17 cellular contexts compared by ENCODE assay signal in genomic region chr22:33854724-33855123, GRCh38.
A peak's percentile ranks its signal among the peaks of the same experiment; 100 is the strongest.
DNase-seq lines count a peak whose midpoint lies in the region; ATAC-seq and TF ChIP-seq lines count a peak whose summit lies in the region.
"Had no signal": no experiment of that assay in that cellular context is flagged by ENCODE, and none has a peak within 500 bp of the region (broad histone marks: within the 10 kb centered on the region; RNA-seq: fewer than 3 reads in every experiment).

No MANE protein-coding gene starts in this region.

- H3K4me1 Mint-ChIP-seq in GM23338 (peaks cover 67% of the 10 kb centered on the region), T-cell (peaks cover 11 to 18% (median 15%) of the 10 kb centered on the region in 3 donors)

- H3K36me3 Mint-ChIP-seq in GM23338 (ENCODE audit: low read depth) (peaks cover 21% of the 10 kb centered on the region), T-cell (no peaks in the 10 kb centered on the region)
- H3K36me3 Mint-ChIP-seq: activated naive CD4-positive, alpha-beta T cell treated with anti-CD3 and anti-CD28 coated beads, Interleukin-2, amount 50 U/mL, for 24 hours had no signal

- H3K9ac ChIP-seq in fibroblast of lung (ENCODE audit: insufficient read depth, low read length): no peak overlapping the region

- H2AFZ ChIP-seq in GM23338: no peak overlapping the region
- H2AFZ ChIP-seq in fibroblast of lung (ENCODE audit: low read length): peak overlapping the region; percentile 24

- H3K27me3 ChIP-seq in GM23338 (ENCODE audit: insufficient read depth) (no peaks in the 10 kb centered on the region), fibroblast of lung (ENCODE audit: control insufficient read depth, insufficient read depth, low read length) (no peaks in the 10 kb centered on the region), stomach (no peaks in the 10 kb centered on the region), left lung (no peaks in the 10 kb centered on the region), dorsolateral prefrontal cortex (no peaks in the 10 kb centered on the region)
- H3K27me3 ChIP-seq: BE2C, pancreas had no signal

- H3F3A ChIP-seq in GM23338 (replicated peaks; ENCODE audit: low read depth): no peaks in the 10 kb centered on the region

- peak overlapping the region; percentile 71 for H3K27ac ChIP-seq in GM23338 (ENCODE audit: low read depth)
- H3K27ac ChIP-seq in fibroblast of lung (ENCODE audit: insufficient read depth, low read length): peak overlapping the region; percentile 87
- H3K27ac ChIP-seq in stomach: peak overlapping the region in 3 of 5 donors; percentile 80 to 89 (median 82)
- H3K27ac ChIP-seq in left lung: peak overlapping the region in 1 of 2 donors; percentile 69
- H3K27ac ChIP-seq in dorsolateral prefrontal cortex: peak overlapping the region in 8 of 59 donors; percentile 3 to 74 (median 42)

- H3K9me3 Mint-ChIP-seq in GM23338 (no peaks in the 10 kb centered on the region), T-cell (no peaks in the 10 kb centered on the region)
- H3K9me3 Mint-ChIP-seq: activated naive CD4-positive, alpha-beta T cell treated with anti-CD3 and anti-CD28 coated beads, Interleukin-2, amount 50 U/mL, for 24 hours had no signal

- H3K27me3 Mint-ChIP-seq in GM23338 (ENCODE audit: insufficient read depth, low read depth, poor library complexity) (peaks cover 13% of the 10 kb centered on the region), T-cell (no peaks in the 10 kb centered on the region)
- H3K27me3 Mint-ChIP-seq: activated naive CD4-positive, alpha-beta T cell treated with anti-CD3 and anti-CD28 coated beads, Interleukin-2, amount 50 U/mL, for 24 hours had no signal

- intact Hi-C loops in stomach (cut with DNase I; ENCODE audit: low total_unique reads): no loop called here
- intact Hi-C loops in left lung (cut with DNase I): no loop called here
- intact Hi-C loops in dorsolateral prefrontal cortex (cut with DNase I): loop anchor here in 1 of 2 donors (5.0 kb wide), 1 partner anchor 68 kb away; the partner anchor contains the start of gene LARGE1
- intact Hi-C loops in mucosa of descending colon (cut with DNase I, micrococcal nuclease): no loop called here

- no peaks in the 10 kb centered on the region for H3K9me3 ChIP-seq in fibroblast of lung (ENCODE audit: control insufficient read depth, insufficient read depth, low read depth, low read length)
- H3K9me3 ChIP-seq in stomach: no peaks in the 10 kb centered on the region
- no peaks in the 10 kb centered on the region for H3K9me3 ChIP-seq in left lung
- H3K9me3 ChIP-seq in mucosa of descending colon: no peaks in the 10 kb centered on the region
- H3K9me3 ChIP-seq: BE2C, pancreas had no signal

- 93 to 96% (median 96%) methylated on average over 11 of the region's 11 CpGs for WGBS in stomach, 5 donors

- POLR2A ChIA-PET in T-cell (lab: Charles Lee): interaction anchor here in 1 of 2 donors (0.7 kb wide), 1 partner anchor 1292 kb away, joined by 19 read pairs; no protein-coding TSS in a partner anchor

- no peaks in the 10 kb centered on the region for H3K36me3 ChIP-seq in GM23338 (ENCODE audit: insufficient read depth)
- H3K36me3 ChIP-seq in fibroblast of lung (ENCODE audit: control insufficient read depth, insufficient read depth, low read length): no peaks in the 10 kb centered on the region
- H3K36me3 ChIP-seq in stomach: no peaks in the 10 kb centered on the region
- no peaks in the 10 kb centered on the region for H3K36me3 ChIP-seq in left lung
- H3K36me3 ChIP-seq in mucosa of descending colon (ENCODE audit: low read depth): no peaks in the 10 kb centered on the region
- H3K36me3 ChIP-seq: BE2C, pancreas had no signal

- CTCF ChIA-PET in T-cell (lab: Charles Lee): no interaction called here

- H3K4me3 Mint-ChIP-seq in GM23338 (no peak overlapping the region; the same call in 2 of the 3 replicates), T-cell (peak overlapping the region; percentile 44 to 86 (median 77))
- H3K4me3 Mint-ChIP-seq: activated CD8-positive, alpha-beta T cell treated with anti-CD3 and anti-CD28 coated beads, Interleukin-2, amount 10 ng/mL, durations not matched to agents 7 days and 5 days had no signal

- H3K27ac Mint-ChIP-seq in GM23338 (no peak overlapping the region; the same call in 1 of the 2 replicates), T-cell (no peak overlapping the region)
- H3K27ac Mint-ChIP-seq: activated CD8-positive, alpha-beta T cell treated with anti-CD3 and anti-CD28 coated beads, Interleukin-2, amount 10 ng/mL, durations not matched to agents 7 days and 5 days; activated naive CD4-positive, alpha-beta T cell treated with anti-CD3 and anti-CD28 coated beads, Interleukin-2, amount 50 U/mL, for 24 hours had no signal

- TF ChIP-seq EP300 in stomach (IDR thresholded peaks at IDR 0.05): no peak

- no peak for DNase-seq in GM23338 (ENCODE audit: low spot score)
- DNase-seq in T-cell: no peak
- no peak for DNase-seq in fibroblast of lung (ENCODE audit: low read depth in 2 of 2)
- DNase-seq in stomach: no peak
- no peak for DNase-seq in left lung
- no peak for DNase-seq in dorsolateral prefrontal cortex
- DNase-seq in mucosa of descending colon: no peak
- DNase-seq: activated CD8-positive, alpha-beta T cell treated with anti-CD3 and anti-CD28 coated beads, Interleukin-2, amount 10 ng/mL, durations not matched to agents 7 days and 5 days; activated T-cell treated with anti-CD3 and anti-CD28 coated beads, Interleukin-2, amount 50 U/mL, for 48 hours; BE2C; DMS 273 treated with DMSO at 0.1 percent for 48 hours; left ventricle myocardium superior; NCI-H1436; NCI-H345; pancreas; stimulated activated CD4-positive, alpha-beta T cell treated with anti-CD3 and anti-CD28 coated beads, Interleukin-2, amount 100 ng/mL, for 48 hours had no signal

- H3K79me2 ChIP-seq in GM23338 (replicated peaks; ENCODE audit: insufficient read depth): peaks cover 98% of the 10 kb centered on the region
- H3K79me2 ChIP-seq in fibroblast of lung (ENCODE audit: control insufficient read depth, insufficient read depth, low read length): peaks cover 4% of the 10 kb centered on the region

- H4K20me1 ChIP-seq in GM23338 (replicated peaks; ENCODE audit: insufficient read depth) (peaks cover 11% of the 10 kb centered on the region), fibroblast of lung (ENCODE audit: control insufficient read depth, extremely low read depth, insufficient read depth, low read length) (no peaks in the 10 kb centered on the region)

- H3K4me1 ChIP-seq in GM23338 (ENCODE audit: insufficient read depth) (peaks cover 47% of the 10 kb centered on the region), fibroblast of lung (ENCODE audit: control insufficient read depth, extremely low read depth, insufficient read depth, low read length) (peaks cover 13% of the 10 kb centered on the region), stomach (peaks cover 28 to 54% (median 41%) of the 10 kb centered on the region in 4 donors), left lung (peaks cover 5 to 26% of the 10 kb centered on the region in 2 donors), mucosa of descending colon (ENCODE audit: low read depth) (peaks cover 35% of the 10 kb centered on the region)
- H3K4me1 ChIP-seq: BE2C had no signal

- H3K9me2 ChIP-seq in GM23338 (ENCODE audit: insufficient read depth): peaks cover 6% of the 10 kb centered on the region; the same call in 1 of the 2 replicates

- ATAC-seq in GM23338 (no peak), T-cell (replicated peaks in 1 of 4) (no peak), left lung (no peak), mucosa of descending colon (no peak)
- ATAC-seq: activated CD8-positive, alpha-beta T cell treated with anti-CD3 and anti-CD28 coated beads, Interleukin-2, amount 10 ng/mL, durations not matched to agents 7 days and 5 days; left ventricle myocardium superior had no signal

- H3K4me2 ChIP-seq in GM23338 (peak overlapping the region; percentile 40; the same call in 1 of the 2 replicates), fibroblast of lung (ENCODE audit: extremely low read depth, insufficient read depth, low read length) (peak overlapping the region; percentile 99)

- H3K4me3 ChIP-seq in GM23338 (no peak overlapping the region), fibroblast of lung (replicated peaks in 1 of 4; ENCODE audit: control extremely low read depth in 1 of 4, insufficient read depth in 1 of 4, low read depth in 3 of 4, low read length in 4 of 4) (no peak overlapping the region), stomach (no peak overlapping the region), left lung (no peak overlapping the region), dorsolateral prefrontal cortex (peak overlapping the region in 9 of 59 donors; percentile 54 to 77 (median 68)), mucosa of descending colon (no peak overlapping the region)

- no peak for TF ChIP-seq POLR2A in stomach (IDR thresholded peaks at IDR 0.05)

- TF ChIP-seq CTCF in GM23338 (conservative IDR thresholded peaks at IDR 0.05; ENCODE audit: low read depth in 2 of 2) (no peak), fibroblast of lung (conservative IDR thresholded peaks at IDR 0.05 in 1 of 2, IDR thresholded peaks at IDR 0.05 in 1 of 2; ENCODE audit: low read depth in 1 of 2, low read length in 2 of 2) (no peak), stomach (IDR thresholded peaks at IDR 0.05) (no peak), left lung (IDR thresholded peaks at IDR 0.05) (no peak), dorsolateral prefrontal cortex (IDR thresholded peaks at IDR 0.05 in 54 of 56, conservative IDR thresholded peaks at IDR 0.05 in 2 of 56; ENCODE audit: low read depth in 1 of 56, partially characterized antibody in 56 of 56) (no peak), mucosa of descending colon (IDR thresholded peaks at IDR 0.05) (no peak)
